31 cellular contexts compared by ENCODE assay signal in the genomic region with DNA sequence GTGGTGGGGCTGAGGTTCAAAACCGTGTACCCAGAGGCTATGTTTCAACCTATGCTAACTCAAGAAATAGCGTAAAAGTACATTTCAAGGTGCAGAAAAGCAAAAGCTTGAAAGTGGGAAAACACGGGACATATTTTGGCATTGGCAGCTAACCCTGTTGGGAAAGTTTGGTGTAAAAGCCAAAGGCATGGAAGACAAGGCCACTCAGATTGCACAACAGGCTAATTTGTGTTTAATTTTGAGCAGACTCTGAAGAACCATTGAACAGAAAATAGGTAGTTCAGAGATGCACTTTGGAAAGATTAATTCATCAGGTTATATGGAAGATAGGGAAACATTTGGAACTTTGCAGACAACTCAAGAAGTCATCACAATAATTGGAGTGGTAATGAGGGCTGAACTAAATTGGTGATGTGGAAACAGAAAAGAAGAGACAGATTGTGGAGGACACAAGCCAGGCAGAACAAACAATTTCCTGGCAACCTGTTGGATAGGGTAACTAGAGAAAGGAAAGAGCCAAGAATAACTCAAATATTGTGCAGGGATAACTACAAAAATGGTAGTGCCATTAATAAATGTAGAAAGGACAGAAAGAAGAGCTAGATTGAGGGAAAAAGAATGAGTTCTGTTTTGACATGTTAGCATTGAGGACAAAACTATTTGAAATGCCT.
"Had no signal": no experiment of that assay in that cellular context is flagged by ENCODE, and none has a peak within 500 bp of the region (broad histone marks: within the 10 kb centered on the region; RNA-seq: fewer than 3 reads in every experiment).

No MANE protein-coding gene starts in this region.

- H3K27ac ChIP-seq: brain microvascular endothelial cell, KMS-11, SJCRH30, SK-N-MC, WERI-Rb-1 had no signal

- H3K9me3 ChIP-seq: SJCRH30 had no signal

- H3K36me3 ChIP-seq: brain microvascular endothelial cell, SJCRH30, WERI-Rb-1 had no signal

- H3K9ac ChIP-seq: KMS-11 had no signal

- H3K4me2 ChIP-seq: KMS-11 had no signal

- DNase-seq: activated CD4-positive, alpha-beta T cell treated with anti-CD3 and anti-CD28 coated beads, Interleukin-2, amount 10 ng/mL, durations not matched to agents 24 days and 14 days; activated CD4-positive, alpha-beta T cell treated with anti-CD3 and anti-CD28 coated beads, Interleukin-2, amount 50 U/mL, for 4 hours; activated CD8-positive, alpha-beta T cell treated with anti-CD3 and anti-CD28 coated beads for 36 hours; activated effector memory CD4-positive, alpha-beta T cell treated with anti-CD3 and anti-CD28 coated beads, Interleukin-2, amount 50 U/mL, for 16 hours; activated naive CD4-positive, alpha-beta T cell; activated naive CD4-positive, alpha-beta T cell treated with anti-CD3 and anti-CD28 coated beads, Interleukin-2, amount 50 U/mL, for 16 hours; activated naive CD8-positive, alpha-beta T cell treated with anti-CD3 and anti-CD28 coated beads for 36 hours; activated T-cell treated with anti-CD3 and anti-CD28 coated beads, Interleukin-2, amount 50 U/mL, for 1 hour; activated T-cell treated with anti-CD3 and anti-CD28 coated beads, Interleukin-2, amount 50 U/mL, for 72 hours; amniotic stem cell; aorta; brain microvascular endothelial cell; central memory CD4-positive, alpha-beta T cell; MM.1S; MV-4-11; NCI-H1092; NCI-H1436 treated with DMSO at 0.1 percent for 48 hours; NCI-H1694 treated with DMSO at 0.1 percent for 48 hours; NCI-H2029; NCI-H345; NCI-H510A treated with DMSO at 0.1 percent for 48 hours; NCI-H526 treated with DMSO at 0.1 percent for 48 hours; NCI-H774; SHP77; SJCRH30; T1000; WERI-Rb-1 had no signal

- H3K4me1 ChIP-seq: SJCRH30 had no signal

- H3K4me3 ChIP-seq: SJCRH30, SK-N-MC had no signal

- H3K27me3 ChIP-seq: brain microvascular endothelial cell, SJCRH30 had no signal

- ATAC-seq: activated CD8-positive, alpha-beta T cell treated with anti-CD3 and anti-CD28 coated beads for 36 hours; activated T-cell treated with anti-CD3 and anti-CD28 coated beads, Interleukin-2, amount 50 U/mL, for 72 hours; activated T-helper 17 cell treated with anti-CD3 and anti-CD28 coated beads, Interleukin-2, amount 50 U/mL, for 72 hours; Panc1 had no signal
